ENCODE assay signal across 11 cellular contexts in genomic region chr3:152235709-152236298, GRCh38. TPM values are rescaled to one million over a fixed set of nuclear protein-coding genes. Genes with fewer than 3 reads are reported as not detected.
DNase-seq lines count a peak whose midpoint lies in the region; ATAC-seq and TF ChIP-seq lines count a peak whose summit lies in the region.
"Had no signal": no experiment of that assay in that cellular context is flagged by ENCODE, and none has a peak within 500 bp of the region (broad histone marks: within the 10 kb centered on the region; RNA-seq: fewer than 3 reads in every experiment).

No MANE protein-coding gene starts in this region.

- 56 to 74% methylated on average over 1 of the region's 1 CpG for WGBS in tibial nerve, 2 donors

- H3K27ac ChIP-seq in tibial nerve, result no peak overlapping the region
- H3K27ac ChIP-seq: upper lobe of right lung had no signal

- no peaks in the 10 kb centered on the region for H3K27me3 Mint-ChIP-seq in T-cell
- H3K27me3 Mint-ChIP-seq: IgD-negative memory B cell had no signal

- H3K4me3 Mint-ChIP-seq in T-cell, result peak overlapping the region in 1 of 3 donors; percentile 22

- TF ChIP-seq POLR2A in tibial nerve (IDR thresholded peaks at IDR 0.05), result no peak

- ATAC-seq in HG03097 (IDR thresholded peaks at IDR 0.05; ENCODE audit: low FRiP score, unreplicated experiment) (peak; percentile 41), T-cell (replicated peaks in 1 of 4) (no peak), HG02642 (IDR thresholded peaks at IDR 0.05; ENCODE audit: poor library complexity, unreplicated experiment) (no peak)
- ATAC-seq: upper lobe of right lung had no signal

- H3K9me3 ChIP-seq in tibial nerve, result no peaks in the 10 kb centered on the region
- H3K9me3 ChIP-seq: upper lobe of right lung had no signal

- no peaks in the 10 kb centered on the region for H3K27me3 ChIP-seq in tibial nerve
- H3K27me3 ChIP-seq: upper lobe of right lung had no signal

- H3K4me3 ChIP-seq in tibial nerve, result no peak overlapping the region
- H3K4me3 ChIP-seq: upper lobe of right lung had no signal

- no peaks in the 10 kb centered on the region for H3K36me3 ChIP-seq in tibial nerve
- H3K36me3 ChIP-seq: upper lobe of right lung had no signal

- peaks cover 6% of the 10 kb centered on the region for H3K36me3 Mint-ChIP-seq in T-cell
- H3K36me3 Mint-ChIP-seq: IgD-negative memory B cell had no signal

- CTCF ChIA-PET in T-cell (lab: Charles Lee), result no interaction called here

- no peak for TF ChIP-seq EP300 in tibial nerve (IDR thresholded peaks at IDR 0.05)

- POLR2A ChIA-PET in T-cell (lab: Charles Lee), result interaction anchor here in 1 of 2 donors (0.8 kb wide), 1 partner anchor 32 kb away, joined by 4 read pairs; no protein-coding TSS in a partner anchor

- TF ChIP-seq CTCF in tibial nerve (IDR thresholded peaks at IDR 0.05), result no peak

- peak overlapping the region; percentile 77 to 88 for H3K27ac Mint-ChIP-seq in T-cell
- H3K27ac Mint-ChIP-seq: IgD-negative memory B cell had no signal

- H3K4me1 Mint-ChIP-seq in T-cell, result peaks cover 82 to 84% (median 83%) of the 10 kb centered on the region in 3 donors

- H3K4me1 ChIP-seq in tibial nerve, result no peaks in the 10 kb centered on the region

- H3K9me3 Mint-ChIP-seq in T-cell, result peaks cover 2 to 4% (median 4%) of the 10 kb centered on the region in 3 donors

- peak; percentile 28 for DNase-seq in DMS53 treated with DMSO at 0.1 percent for 48 hours (lab: John Stamatoyannopoulos, UW; ENCODE audit: unreplicated experiment)
- DNase-seq in T-cell, result no peak
- DNase-seq in glomerular visceral epithelial cell (ENCODE audit: extremely low spot score), result peak; percentile 73
- no peak for DNase-seq in tibial nerve (ENCODE audit: low spot score in 2 of 2)
- no peak for DNase-seq in epidermal melanocyte (ENCODE audit: insufficient read length, low spot score)
- no peak for DNase-seq in Ammon's horn (ENCODE audit: low spot score)
- DNase-seq: stimulated activated CD4-positive, alpha-beta T cell treated with anti-CD3 and anti-CD28 coated beads, Interleukin-2, amount 100 ng/mL, for 24 hours; upper lobe of right lung had no signal

RNA-seq across cellular contexts. Expression of gene MBNL1, which starts 32.9 kb away (rescaled TPM):
- total RNA-seq in T-cell (100 to 1,000 TPM; 408 to 705 (median 423) TPM), tibial nerve (100 to 1,000 TPM; 353 to 653 (median 495) TPM)

Comparison
In these comparisons a context has a peak if more than half of its experiments do, and no peak if none do; other contexts are left out.
1. DNase-seq: peak in DMS53 treated with DMSO at 0.1 percent for 48 hours (single experiment) and glomerular visceral epithelial cell (single experiment); none in T-cell (0 of 34), tibial nerve (0 of 2), epidermal melanocyte (single experiment) and Ammon's horn (single experiment).